In the genomic region with DNA sequence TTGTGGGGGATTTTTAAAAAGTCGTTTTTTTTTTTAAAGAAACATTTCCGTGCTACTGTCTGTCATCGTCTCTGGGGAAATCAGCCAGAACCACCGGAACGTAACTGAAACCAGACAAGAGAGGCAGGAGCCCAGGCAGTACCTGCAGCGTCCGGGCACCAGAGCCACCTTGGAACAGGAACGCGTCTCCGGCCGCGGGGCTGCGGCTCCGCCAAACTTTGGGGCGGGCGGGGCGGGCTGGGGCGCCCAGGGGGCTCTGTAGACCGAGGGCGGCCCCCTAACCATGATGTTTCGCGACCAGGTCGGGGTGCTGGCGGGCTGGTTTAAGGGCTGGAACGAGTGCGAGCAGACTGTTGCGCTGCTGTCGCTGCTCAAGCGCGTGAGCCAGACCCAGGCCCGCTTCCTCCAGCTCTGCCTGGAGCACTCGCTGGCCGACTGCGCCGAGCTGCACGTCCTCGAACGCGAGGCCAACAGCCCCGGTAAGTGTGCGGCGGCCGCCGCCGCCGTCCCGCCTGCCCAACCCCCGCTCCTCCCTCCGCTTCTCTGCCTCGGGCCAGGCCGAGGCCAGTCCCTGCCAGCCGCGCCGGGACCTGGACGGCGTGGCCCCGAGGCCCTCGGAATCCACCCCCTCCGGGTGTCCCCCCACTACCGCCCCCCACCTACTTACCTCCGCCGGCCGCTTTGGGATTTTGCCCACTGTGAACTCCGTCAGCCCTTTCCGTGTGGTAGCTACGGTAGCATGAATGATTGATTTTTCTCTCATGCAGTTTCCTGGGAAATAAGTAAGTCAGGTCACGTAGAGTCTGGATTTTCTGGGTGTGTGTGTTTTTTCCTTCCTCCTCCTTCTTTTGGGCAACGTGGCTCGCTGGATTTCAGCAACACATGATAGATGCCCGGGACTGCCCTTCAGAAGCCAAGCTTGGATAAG, we compare ENCODE assay signal across 8 cellular contexts. TPM values are rescaled to one million over a fixed set of nuclear protein-coding genes. Genes with fewer than 3 reads are reported as not detected.
DNase-seq lines count a peak whose midpoint lies in the region; ATAC-seq, FAIRE-seq and TF ChIP-seq lines count a peak whose summit lies in the region.

No MANE protein-coding gene starts in this region.

- H3K4me1 Mint-ChIP-seq in immature natural killer cell = peaks cover 25 to 28% of the 10 kb centered on the region in 2 donors

- H3K4me3 ChIP-seq in HL-60 (replicated peaks; ENCODE audit: insufficient read depth, low read length) (peak overlapping the region; percentile 42), bronchial epithelial cell (ENCODE audit: low read depth, low read length) (peak overlapping the region; percentile 72), skeletal muscle satellite cell (ENCODE audit: low read length) (peak overlapping the region; percentile 80)

- H3K36me3 ChIP-seq in bronchial epithelial cell (ENCODE audit: control insufficient read depth, insufficient read depth, low read length) (no peaks in the 10 kb centered on the region), skeletal muscle satellite cell (ENCODE audit: insufficient read depth, low read length) (peaks cover 14% of the 10 kb centered on the region)

- FAIRE-seq in bronchial epithelial cell (lab: Jason Lieb, UNC) = no peak

- peak overlapping the region; percentile 82 to 92 (median 89) for H3K4me3 Mint-ChIP-seq in immature natural killer cell

- H3K9ac ChIP-seq in skeletal muscle satellite cell (ENCODE audit: low read depth, low read length) = peak overlapping the region; percentile 95

- no peak overlapping the region for H3K27ac Mint-ChIP-seq in immature natural killer cell

- DNase-seq in DMS114 treated with DMSO at 0.1 percent for 48 hours (lab: John Stamatoyannopoulos, UW; ENCODE audit: unreplicated experiment) = peak; percentile 16
- DNase-seq in HL-60 (ENCODE audit: low read depth in 1 of 2, low spot score in 1 of 2) = peak in 1 of 2 experiments; percentile 25
- DNase-seq in UCSD-AML1 (lab: John Stamatoyannopoulos, UW; ENCODE audit: unreplicated experiment) = peak; percentile 28
- peak; percentile 28 for DNase-seq in bronchial epithelial cell (ENCODE audit: low read depth)
- peak; percentile 16 to 32 (median 20) for DNase-seq in immature natural killer cell

- no peak overlapping the region for H3K27ac ChIP-seq in HL-60 (replicated peaks)

- no peaks in the 10 kb centered on the region for H3K9me3 ChIP-seq in skeletal muscle satellite cell (replicated peaks; ENCODE audit: low read length)

- peak overlapping the region; percentile 96 for H3K4me2 ChIP-seq in skeletal muscle satellite cell (ENCODE audit: low read length)

- ATAC-seq in GM19467 (IDR thresholded peaks at IDR 0.05; ENCODE audit: unreplicated experiment) (no peak), HG03196 (IDR thresholded peaks at IDR 0.05; ENCODE audit: unreplicated experiment) (no peak)

- peaks cover 18 to 33% (median 29%) of the 10 kb centered on the region in 3 donors for H3K27me3 Mint-ChIP-seq in immature natural killer cell (ENCODE audit: low read depth in 3 of 3)

- peaks cover 44% of the 10 kb centered on the region for H3K27me3 ChIP-seq in HL-60 (ENCODE audit: insufficient read depth, poor library complexity, severe bottlenecking)
- no peaks in the 10 kb centered on the region for H3K27me3 ChIP-seq in bronchial epithelial cell (ENCODE audit: control insufficient read depth, insufficient read depth, low read length)
- H3K27me3 ChIP-seq in skeletal muscle satellite cell (ENCODE audit: control insufficient read depth, insufficient read depth, low read length) = no peaks in the 10 kb centered on the region

- H3K4me1 ChIP-seq in skeletal muscle satellite cell (ENCODE audit: control insufficient read depth, insufficient read depth, low read length) = peaks cover 44% of the 10 kb centered on the region

- TF ChIP-seq CTCF in HL-60 (IDR thresholded peaks at IDR 0.05; ENCODE audit: insufficient read depth, low read length) = no peak
- no peak for TF ChIP-seq CTCF in bronchial epithelial cell (IDR thresholded peaks at IDR 0.05; ENCODE audit: insufficient read depth, low read length, severe bottlenecking)

- H3K36me3 Mint-ChIP-seq in immature natural killer cell = peaks cover 4 to 8% (median 7%) of the 10 kb centered on the region in 3 donors

- peaks cover 5 to 12% (median 9%) of the 10 kb centered on the region in 6 donors for H3K9me3 Mint-ChIP-seq in immature natural killer cell

RNA-seq across cellular contexts. Expression of a gene that starts 1.0 kb away (rescaled TPM):
- total RNA-seq in bronchial epithelial cell = 12.9 and 13.4 TPM in 2 replicates
- not detected for polyA plus RNA-seq in immature natural killer cell
- total RNA-seq in skeletal muscle satellite cell (2012; rRNA removed) = 15.7 and 20.3 TPM in 2 replicates

RNA-seq across cellular contexts. Expression of a gene that starts 58.2 kb away (rescaled TPM):
- total RNA-seq in bronchial epithelial cell = 19.7 and 20.6 TPM in 2 replicates
- 10 to 100 TPM; 22.4 to 36.0 (median 27.5) TPM for polyA plus RNA-seq in immature natural killer cell
- 9.9 and 11.1 TPM in 2 replicates for total RNA-seq in skeletal muscle satellite cell (2012; rRNA removed)
